ENCODE assay signal across 7 cellular contexts in genomic region chr17:50541916-50542688, GRCh38. TPM values are rescaled to one million over a fixed set of nuclear protein-coding genes. Genes with fewer than 3 reads are reported as not detected.
DNase-seq lines count a peak whose midpoint lies in the region; ATAC-seq and TF ChIP-seq lines count a peak whose summit lies in the region.

No MANE protein-coding gene starts in this region.

- peak; percentile 72 for ATAC-seq in HG02763 (IDR thresholded peaks at IDR 0.05; ENCODE audit: unreplicated experiment)
- peak; percentile 86 for ATAC-seq in sciatic nerve

- in situ Hi-C loops in GM13976 (cut with MboI; ENCODE audit: low sequenced_read_pairs, unreplicated experiment): loop anchor here (5.0 to 10.0 kb wide), 2 partner anchors 50 to 293 kb away; partner anchors contain the start of gene WFIKKN2

- peak; percentile 99 for DNase-seq in GM13976 (ENCODE audit: low spot score)
- DNase-seq in NCI-H146 (lab: John Stamatoyannopoulos, UW): peak; percentile 80
- DNase-seq in T1000 (lab: John Stamatoyannopoulos, UW): peak; percentile 77
- DNase-seq in astrocyte of the hippocampus (ENCODE audit: low read depth, low spot score): peak; percentile 95
- DNase-seq in hypothalamus (lab: John Stamatoyannopoulos, UW): peak; percentile 26 to 91 (median 77)
- DNase-seq in sciatic nerve (ENCODE audit: low spot score): peak; percentile 93

- intact Hi-C loops in sciatic nerve (cut with DNase I): no loop called here

- peak; percentile 16 for TF ChIP-seq CTCF in GM13976 (IDR thresholded peaks at IDR 0.05; ENCODE audit: borderline replicate concordance, control extremely low read depth, extremely low read depth, insufficient read depth, missing control alignments)

RNA-seq across cellular contexts. Expression of gene SPATA20, which starts 4.9 kb away (rescaled TPM):
- total RNA-seq in sciatic nerve: 37.5 TPM

RNA-seq across cellular contexts. Expression of gene EPN3, which starts 9.6 kb away (rescaled TPM):
- 0.27 TPM for total RNA-seq in sciatic nerve

RNA-seq across cellular contexts. Expression of gene CACNA1G, which starts 18.4 kb away (rescaled TPM):
- total RNA-seq in sciatic nerve: 0.36 TPM

RNA-seq across cellular contexts. Expression of gene MYCBPAP, which starts 33.9 kb away (rescaled TPM):
- 3.3 TPM for total RNA-seq in sciatic nerve

Comparison
In these comparisons a context has a peak if more than half of its experiments do, and no peak if none do; other contexts are left out.
1. Peak in every context shown above with its lines: DNase-seq and ATAC-seq.